21 cellular contexts compared by ENCODE assay signal in the genomic region with DNA sequence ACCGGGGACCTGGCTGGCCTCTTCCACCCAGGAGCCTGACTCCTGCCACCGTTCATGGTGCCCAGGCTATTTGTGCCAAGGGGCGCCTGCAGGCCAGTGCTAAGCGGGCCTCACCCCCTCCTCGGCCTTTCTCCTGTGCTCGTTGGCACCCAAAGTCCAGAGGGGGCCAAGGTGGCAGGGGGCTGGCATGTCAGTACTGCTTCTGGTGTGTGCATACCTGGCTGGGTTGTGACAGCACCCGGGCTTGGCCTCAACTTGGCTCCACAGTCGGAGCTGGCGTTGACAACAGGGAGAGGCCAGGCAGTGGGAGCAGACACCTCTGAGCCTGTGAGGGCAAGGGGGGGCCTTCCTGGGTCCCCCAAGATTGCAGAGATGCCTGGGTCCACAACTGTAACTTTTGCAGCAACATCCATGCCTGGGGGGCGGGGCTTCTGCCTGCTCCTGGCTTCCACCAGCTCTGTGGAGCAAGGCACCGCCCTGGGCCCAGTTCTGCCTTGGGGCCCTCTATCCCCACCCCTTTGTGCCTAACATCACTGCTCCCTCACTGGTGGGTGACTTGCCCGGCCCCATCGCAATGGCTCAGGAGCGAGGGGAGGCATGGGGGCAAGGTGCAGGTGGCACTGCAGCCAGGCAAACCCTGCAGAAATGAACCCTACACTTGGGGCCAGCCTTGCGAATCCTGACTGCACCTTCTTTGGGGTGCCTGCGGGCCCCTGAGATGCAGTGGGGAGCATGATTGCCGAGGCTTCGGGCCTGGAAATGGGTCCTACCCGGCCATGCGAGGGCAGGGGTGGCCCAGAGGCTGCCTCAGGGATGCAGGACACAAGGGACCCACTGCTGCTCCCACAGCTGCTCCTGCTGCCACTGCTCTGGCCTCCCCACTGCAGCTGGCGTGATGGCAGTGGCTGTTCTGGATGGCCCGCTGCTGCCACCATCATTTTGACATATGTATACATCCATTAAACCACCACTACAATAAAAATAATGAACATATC. TPM values are rescaled to one million over a fixed set of nuclear protein-coding genes. Genes with fewer than 3 reads are reported as not detected.
DNase-seq lines count a peak whose midpoint lies in the region; ATAC-seq, FAIRE-seq and TF ChIP-seq lines count a peak whose summit lies in the region.
"Had no signal": no experiment of that assay in that cellular context is flagged by ENCODE, and none has a peak within 500 bp of the region (broad histone marks: within the 10 kb centered on the region; RNA-seq: fewer than 3 reads in every experiment).

No MANE protein-coding gene starts in this region.

- no peak overlapping the region for H3K4me2 ChIP-seq in HepG2 (ENCODE audit: low read depth, low read length)
- H3K4me2 ChIP-seq in hepatocyte = no peak overlapping the region
- H3K4me2 ChIP-seq: A549 had no signal

- no peak for DNase-seq in HepG2 (ENCODE audit: low spot score)
- DNase-seq in right lobe of liver = no peak
- no peak for DNase-seq in WTC11 (ENCODE audit: low spot score)
- peak in 2 of 3 donors; percentile 40 to 52 for DNase-seq in right cardiac atrium
- no peak for DNase-seq in NCI-H526 treated with DMSO at 0.1 percent for 48 hours (lab: John Stamatoyannopoulos, UW)
- DNase-seq in T-helper 2 cell treated with Interferon-gamma antibody and Interleukin-4, amounts not matched to agents 5 μg/mL and 100 μg/mL, for 36 hours (ENCODE audit: low spot score) = no peak
- no peak for DNase-seq in hepatocyte (ENCODE audit: low spot score)
- DNase-seq: DMS79, GM23248, MG63, NCI-H1417, NCI-H1694 treated with DMSO at 0.1 percent for 48 hours, NCI-H2081 treated with DMSO at 0.1 percent for 48 hours, NCI-H2171 treated with DMSO at 0.1 percent for 48 hours, NCI-H524 treated with DMSO at 0.1 percent for 48 hours had no signal

- H3K4me3 ChIP-seq in HepG2 (replicated peaks in 1 of 3; ENCODE audit: insufficient read depth in 1 of 3, low read depth in 2 of 3, low read length in 3 of 3) (no peak overlapping the region), right lobe of liver (no peak overlapping the region), right cardiac atrium (ENCODE audit: low read length) (no peak overlapping the region), hepatocyte (no peak overlapping the region)
- H3K4me3 ChIP-seq: A549, GM23248, MG63, SK-N-MC had no signal

- ATAC-seq in HepG2 (peak; percentile 31), right lobe of liver (no peak), WTC11 (peak; percentile 63), right cardiac atrium (peak; percentile 37 to 54), HG03342 (IDR thresholded peaks at IDR 0.05; ENCODE audit: unreplicated experiment) (no peak)

- TF ChIP-seq RAD21 in HepG2 (CRISPR knock-in tag; IDR thresholded peaks at IDR 0.05) = no peak

- H3K79me2 ChIP-seq in HepG2 (ENCODE audit: insufficient read depth, low read length) (peaks cover 64% of the 10 kb centered on the region), hepatocyte (peaks cover 91% of the 10 kb centered on the region)

- H3K9ac ChIP-seq in HepG2 (ENCODE audit: insufficient read depth, low read depth, low read length) = no peak overlapping the region
- H3K9ac ChIP-seq: GM23248 had no signal

- POLR2A ChIA-PET in HepG2 (lab: Yijun Ruan, JAX) = no interaction called here
- POLR2A ChIA-PET in WTC11 (lab: Charles Lee) = interaction anchor here (1.8 kb wide), 1 partner anchor 36 kb away, joined by 4 read pairs; the partner anchor contains the start of gene PTPN4

- TF ChIP-seq CTCF in HepG2 (CRISPR knock-in tag; IDR thresholded peaks at IDR 0.05) (no peak), right lobe of liver (IDR thresholded peaks at IDR 0.05) (no peak), WTC11 (IDR thresholded peaks at IDR 0.05) (no peak), hepatocyte (IDR thresholded peaks at IDR 0.05; ENCODE audit: poor library complexity) (no peak)

- WGBS in HepG2 (ENCODE audit: low lambda C conversion rate) = 94% methylated on average over 16 of the region's 22 CpGs
- 92% methylated on average over 2 of the region's 22 CpGs for WGBS in right lobe of liver (ENCODE audit: insufficient coverage, low coverage, low lambda C conversion rate, missing lambda C conversion rate)
- 96% methylated on average over 22 of the region's 22 CpGs for WGBS in right cardiac atrium
- WGBS in hepatocyte (ENCODE audit: low lambda C conversion rate, missing lambda C conversion rate) = 94% methylated on average over 20 of the region's 22 CpGs

- intact Hi-C loops in HepG2 (cut with micrococcal nuclease; ENCODE audit: unreplicated experiment) = no loop called here
- intact Hi-C loops in right lobe of liver (cut with DNase I) = no loop called here
- intact Hi-C loops in right cardiac atrium (cut with DNase I) = no loop called here

- TF ChIP-seq EP300 in HepG2 (IDR thresholded peaks at IDR 0.05; ENCODE audit: low read depth in 2 of 2, low read length in 2 of 2) = no peak
- no peak for TF ChIP-seq EP300 in HepG2 (CRISPR knock-in tag; IDR thresholded peaks at IDR 0.05; ENCODE audit: borderline replicate concordance)

- H3K27me3 ChIP-seq in HepG2 (ENCODE audit: control insufficient read depth in 1 of 2, insufficient read depth in 2 of 2, low read length in 2 of 2) (no peaks in the 10 kb centered on the region), right lobe of liver (no peaks in the 10 kb centered on the region), right cardiac atrium (ENCODE audit: control insufficient read depth, insufficient read depth) (no peaks in the 10 kb centered on the region), hepatocyte (no peaks in the 10 kb centered on the region)
- H3K27me3 ChIP-seq: MG63 had no signal

- H3K36me3 Mint-ChIP-seq in WTC11 = peaks cover 40% of the 10 kb centered on the region
- peaks cover 32% of the 10 kb centered on the region for H3K36me3 Mint-ChIP-seq in T-helper 2 cell treated with Interferon-gamma antibody and Interleukin-4, amounts not matched to agents 5 μg/mL and 100 μg/mL, for 36 hours (ENCODE audit: low read depth)

- H3K27ac Mint-ChIP-seq in WTC11 = no peak overlapping the region; the same call in 1 of the 2 replicates
- no peak overlapping the region for H3K27ac Mint-ChIP-seq in T-helper 2 cell treated with Interferon-gamma antibody and Interleukin-4, amounts not matched to agents 5 μg/mL and 100 μg/mL, for 36 hours
- H3K27ac Mint-ChIP-seq: B cell, CD14-positive monocyte had no signal

- no peak overlapping the region for H3K4me3 Mint-ChIP-seq in WTC11
- no peak overlapping the region for H3K4me3 Mint-ChIP-seq in T-helper 2 cell treated with Interferon-gamma antibody and Interleukin-4, amounts not matched to agents 5 μg/mL and 100 μg/mL, for 36 hours
- H3K4me3 Mint-ChIP-seq: B cell, CD14-positive monocyte had no signal

- H3K9me3 Mint-ChIP-seq in WTC11 = peaks cover 34% of the 10 kb centered on the region
- H3K9me3 Mint-ChIP-seq in T-helper 2 cell treated with Interferon-gamma antibody and Interleukin-4, amounts not matched to agents 5 μg/mL and 100 μg/mL, for 36 hours = peaks cover 27% of the 10 kb centered on the region

- H3K9me3 ChIP-seq in HepG2 (ENCODE audit: low read length) (no peaks in the 10 kb centered on the region), right lobe of liver (no peaks in the 10 kb centered on the region), right cardiac atrium (ENCODE audit: control insufficient read depth, low read length) (no peaks in the 10 kb centered on the region), hepatocyte (ENCODE audit: low read depth) (peaks cover 8% of the 10 kb centered on the region)

- no peaks in the 10 kb centered on the region for H3K4me1 ChIP-seq in HepG2 (ENCODE audit: insufficient read depth, low read length)
- no peaks in the 10 kb centered on the region for H3K4me1 ChIP-seq in right lobe of liver
- no peaks in the 10 kb centered on the region for H3K4me1 ChIP-seq in right cardiac atrium (ENCODE audit: control insufficient read depth, insufficient read depth, low read length)
- H3K4me1 ChIP-seq in hepatocyte (ENCODE audit: insufficient read depth) = no peaks in the 10 kb centered on the region
- H3K4me1 ChIP-seq: A549 had no signal

- H3K27me3 Mint-ChIP-seq in WTC11 (ENCODE audit: low read depth) = no peaks in the 10 kb centered on the region; the same call in 1 of the 2 replicates
- H3K27me3 Mint-ChIP-seq in T-helper 2 cell treated with Interferon-gamma antibody and Interleukin-4, amounts not matched to agents 5 μg/mL and 100 μg/mL, for 36 hours (ENCODE audit: low read depth) = no peaks in the 10 kb centered on the region
- H3K27me3 Mint-ChIP-seq: B cell had no signal

- no TSS peak for BruUV-seq in HepG2 (replicated peaks; lab: Mats Ljungman, UMichigan)

- H2AFZ ChIP-seq in HepG2 (ENCODE audit: low read length) (no peak overlapping the region), hepatocyte (no peak overlapping the region)
- H2AFZ ChIP-seq: GM23248 had no signal

- H3K36me3 ChIP-seq in HepG2 (replicated peaks in 1 of 2; ENCODE audit: control insufficient read depth in 1 of 2, insufficient read depth in 2 of 2, low read length in 2 of 2) (no peaks in the 10 kb centered on the region; a peak in 1 of 5 replicates), right lobe of liver (no peaks in the 10 kb centered on the region), hepatocyte (replicated peaks; ENCODE audit: insufficient read depth, low read depth) (no peaks in the 10 kb centered on the region)
- H3K36me3 ChIP-seq: MG63 had no signal

- in situ Hi-C loops in HepG2 (cut with HindIII; ENCODE audit: extremely low pct_ligation_motif_present, low pct_unique_long_range_greater_than_20kb) = no loop called here

- H3K4me1 Mint-ChIP-seq in WTC11 = peaks cover 70% of the 10 kb centered on the region
- peaks cover 1% of the 10 kb centered on the region for H3K4me1 Mint-ChIP-seq in T-helper 2 cell treated with Interferon-gamma antibody and Interleukin-4, amounts not matched to agents 5 μg/mL and 100 μg/mL, for 36 hours (ENCODE audit: low read depth)
- H3K4me1 Mint-ChIP-seq: CD14-positive monocyte had no signal

- H3K27ac ChIP-seq in HepG2 (ENCODE audit: extremely low read length, insufficient read depth, low read length) (no peak overlapping the region), right lobe of liver (no peak overlapping the region), right cardiac atrium (ENCODE audit: low read length) (no peak overlapping the region), hepatocyte (no peak overlapping the region)
- H3K27ac ChIP-seq: A549, GM23248, SK-N-MC had no signal

- no peak for FAIRE-seq in HepG2 (lab: Jason Lieb, UNC)
- FAIRE-seq: A549, RCC 7860 had no signal

- CTCF ChIA-PET in HepG2 (lab: Yijun Ruan, JAX; ENCODE audit: low intra/inter-chr PET ratio, low total read pairs) = no interaction called here
- CTCF ChIA-PET in WTC11 (lab: Charles Lee) = interaction anchor here (1.0 kb wide), 1 partner anchor 93 kb away, joined by 3 read pairs; no protein-coding TSS in a partner anchor

- H3K9me2 ChIP-seq in hepatocyte (replicated peaks; ENCODE audit: insufficient read depth) = no peaks in the 10 kb centered on the region

- TF ChIP-seq POLR2A in HepG2 (IDR thresholded peaks at IDR 0.05; ENCODE audit: insufficient read depth in 1 of 2, low read depth in 2 of 2, low read length in 2 of 2) = no peak
- TF ChIP-seq POLR2A in right lobe of liver (IDR thresholded peaks at IDR 0.05) = no peak

- H4K20me1 ChIP-seq in HepG2 (ENCODE audit: insufficient read depth, low read length) = peaks cover 4% of the 10 kb centered on the region
- H4K20me1 ChIP-seq in hepatocyte (ENCODE audit: insufficient read depth, poor library complexity, severe bottlenecking) = peaks cover 4% of the 10 kb centered on the region

RNA-seq across cellular contexts. Expression of gene PTPN4, which starts 35.9 kb away (rescaled TPM):
- total RNA-seq in HepG2 (2016; rRNA removed; fragmentation: Illumina TruSeq; extraction: Trizol) (34.6 and 40.4 TPM in 2 replicates), right lobe of liver (10 to 100 TPM in 5 of 6 experiments, 1 to 10 TPM in 1; 8.5 to 19.9 (median 14.8) TPM), WTC11 (2021) (79.4 to 85.8 TPM (median 79.7 TPM) in 3 replicates), right cardiac atrium (10 to 100 TPM; 28.4 to 42.6 (median 38.7) TPM), hepatocyte (15.5 and 26.4 TPM in 2 replicates)
- 42.5 and 43.6 TPM in 2 replicates for total RNA-seq in HepG2 (2016; cell fraction: cytosol; rRNA removed; fragmentation: Illumina TruSeq; extraction: Trizol; ENCODE audit: low read depth)
- total RNA-seq in HepG2 (2016; cell fraction: insoluble cytoplasmic fraction; rRNA removed; fragmentation: Illumina TruSeq; extraction: Trizol) = 38.0 and 42.0 TPM in 2 replicates
- total RNA-seq in HepG2 (2016; cell fraction: membrane; rRNA removed; fragmentation: Illumina TruSeq; extraction: Trizol) = 38.5 and 42.3 TPM in 2 replicates
- 46.5 and 59.3 TPM in 2 replicates for total RNA-seq in HepG2 (2016; cell fraction: nucleus; rRNA removed; fragmentation: Illumina TruSeq; extraction: Trizol)
- polyA plus RNA-seq in HepG2 (2011; rRNA removed) (20.3 and 21.7 TPM in 2 replicates), right cardiac atrium (6.5 TPM), hepatocyte (9.2 and 21.8 TPM in 2 replicates)
- 5.8 and 7.6 TPM in 2 replicates for polyA plus RNA-seq in HepG2 (2011; cell fraction: cytosol; rRNA removed)
- 21.9 and 22.6 TPM in 2 replicates for polyA plus RNA-seq in HepG2 (2011; cell fraction: nucleus; rRNA removed)
- polyA plus RNA-seq in HepG2 (2012) = 8.1 and 8.3 TPM in 2 replicates
- 3.4 and 4.0 TPM in 2 replicates for polyA plus RNA-seq in HepG2 (2016; cell fraction: cytosol; fragmentation: Illumina TruSeq; extraction: Trizol; ENCODE audit: low read depth)
- polyA plus RNA-seq in HepG2 (2016; cell fraction: insoluble cytoplasmic fraction; fragmentation: Illumina TruSeq; extraction: Trizol; ENCODE audit: low read depth) = 16.3 and 19.3 TPM in 2 replicates
- 5.1 and 9.5 TPM in 2 replicates for polyA plus RNA-seq in HepG2 (2016; cell fraction: membrane; fragmentation: Illumina TruSeq; extraction: Trizol; ENCODE audit: low read depth)
- polyA plus RNA-seq in HepG2 (2016; cell fraction: nucleus; fragmentation: Illumina TruSeq; extraction: Trizol; ENCODE audit: insufficient read depth, low read depth) = 17.2 and 24.4 TPM in 2 replicates
- polyA minus RNA-seq in HepG2 (2011; rRNA and poly(A)+ RNA removed; ENCODE audit: low replicate concordance) = 60.8 and 71.6 TPM in 2 replicates
- 27.8 and 28.0 TPM in 2 replicates for polyA minus RNA-seq in HepG2 (2011; cell fraction: cytosol; rRNA and poly(A)+ RNA removed)
- polyA minus RNA-seq in HepG2 (2011; cell fraction: nucleus; rRNA and poly(A)+ RNA removed) = 139 and 141 TPM in 2 replicates

Comparison
In these comparisons a context has a peak if more than half of its experiments do, and no peak if none do; other contexts are left out.
1. ATAC-seq: peak in HepG2 (single experiment), WTC11 (single experiment) and right cardiac atrium (2 of 2); none in right lobe of liver (0 of 4) and HG03342 (single experiment).
2. DNase-seq: peak in right cardiac atrium (2 of 3); none in HepG2 (single experiment), right lobe of liver (0 of 3), WTC11 (single experiment), NCI-H526 treated with DMSO at 0.1 percent for 48 hours (single experiment), T-helper 2 cell treated with Interferon-gamma antibody and Interleukin-4, amounts not matched to agents 5 μg/mL and 100 μg/mL, for 36 hours (single experiment) and hepatocyte (single experiment).